28 cellular contexts compared by ENCODE assay signal in the genomic region with DNA sequence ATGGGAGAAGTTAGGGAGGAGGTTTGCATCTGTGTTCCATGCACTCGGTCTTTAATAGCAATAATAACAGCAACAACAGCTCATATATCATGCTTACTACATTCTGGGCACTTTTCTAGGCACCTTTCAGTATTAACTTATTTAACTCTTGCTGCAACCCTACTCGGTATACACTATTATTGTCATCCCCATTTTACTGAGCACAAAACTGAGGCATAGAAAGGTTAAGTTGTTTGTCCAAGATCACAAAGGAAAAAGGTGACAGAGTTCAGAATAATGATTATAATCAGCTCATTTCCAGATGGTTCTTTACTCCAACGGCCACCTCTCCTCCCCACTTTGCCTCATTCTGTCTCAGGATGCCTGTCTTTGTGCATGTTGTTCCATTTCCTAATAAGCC.
"Had no signal": no experiment of that assay in that cellular context is flagged by ENCODE, and none has a peak within 500 bp of the region (broad histone marks: within the 10 kb centered on the region; RNA-seq: fewer than 3 reads in every experiment).

No MANE protein-coding gene starts in this region.

- DNase-seq: colonic mucosa; cortex of kidney; dermis blood vessel endothelial cell; dorsolateral prefrontal cortex; effector CD4-positive, alpha-beta T cell; effector CD8-positive, alpha-beta T cell; effector memory CD4-positive, alpha-beta T cell; effector memory CD8-positive, alpha-beta T cell; endodermal cell; erythroblast; esophagus squamous epithelium; foreskin fibroblast; foreskin keratinocyte; foreskin melanocyte; gastrocnemius medialis; glutamatergic neuron; head of caudate nucleus; heart left ventricle; heart right ventricle had no signal

- H3K36me3 ChIP-seq: colonic mucosa had no signal

- H3K4me1 ChIP-seq: colonic mucosa, esophagus muscularis mucosa, esophagus squamous epithelium, foreskin keratinocyte, gastrocnemius medialis, gastroesophageal sphincter, heart left ventricle, heart right ventricle had no signal

- H3K9me3 ChIP-seq: colonic mucosa, esophagus muscularis mucosa, esophagus squamous epithelium, gastrocnemius medialis, gastroesophageal sphincter, heart left ventricle had no signal

- H3K27ac ChIP-seq: colonic mucosa, coronary artery, dorsolateral prefrontal cortex, epithelial cell of prostate, esophagus muscularis mucosa, esophagus squamous epithelium, foreskin keratinocyte, gastrocnemius medialis, gastroesophageal sphincter, heart left ventricle, heart right ventricle had no signal

- FAIRE-seq: colon, endometrium, endothelial cell of umbilical vein, frontal cortex had no signal

- H3K27me3 ChIP-seq: colonic mucosa, dorsolateral prefrontal cortex, esophagus muscularis mucosa, esophagus squamous epithelium, foreskin keratinocyte, gastrocnemius medialis, gastroesophageal sphincter, heart left ventricle, heart right ventricle had no signal

- ATAC-seq: effector memory CD8-positive, alpha-beta T cell; esophagus mucosa; foreskin keratinocyte; gastrocnemius medialis; gastroesophageal sphincter; heart left ventricle; heart right ventricle had no signal

- H3K4me3 ChIP-seq: colonic mucosa, coronary artery, dorsolateral prefrontal cortex, esophagus muscularis mucosa, esophagus squamous epithelium, gastrocnemius medialis, gastroesophageal sphincter, heart left ventricle, heart right ventricle had no signal
